ENCODE assay signal across 1 cellular context in genomic region chr3:61924991-61925390, GRCh38.
TF ChIP-seq lines count a peak whose summit lies in the region.

No MANE protein-coding gene starts in this region.

TF ChIP-seq in K562, 482 proteins besides CTCF, POLR2A, EP300 and RAD21 (continued from another document):
- peak; percentile 48; the same call in 1 of the 2 replicates for TF ChIP-seq ZBTB40 (IDR thresholded peaks at IDR 0.05)
- TF ChIP-seq ZBTB40 (CRISPR knock-in tag; IDR thresholded peaks at IDR 0.05), result no peak
- peak in 1 of 3 experiments; percentile 6; a peak in 1 of 6 replicates for TF ChIP-seq ZBTB11 (CRISPR knock-in tag; IDR thresholded peaks at IDR 0.05)
TF ChIP-seq in K562: peak in this region for 2.
